ENCODE assay signal across 8 cellular contexts in the genomic region with DNA sequence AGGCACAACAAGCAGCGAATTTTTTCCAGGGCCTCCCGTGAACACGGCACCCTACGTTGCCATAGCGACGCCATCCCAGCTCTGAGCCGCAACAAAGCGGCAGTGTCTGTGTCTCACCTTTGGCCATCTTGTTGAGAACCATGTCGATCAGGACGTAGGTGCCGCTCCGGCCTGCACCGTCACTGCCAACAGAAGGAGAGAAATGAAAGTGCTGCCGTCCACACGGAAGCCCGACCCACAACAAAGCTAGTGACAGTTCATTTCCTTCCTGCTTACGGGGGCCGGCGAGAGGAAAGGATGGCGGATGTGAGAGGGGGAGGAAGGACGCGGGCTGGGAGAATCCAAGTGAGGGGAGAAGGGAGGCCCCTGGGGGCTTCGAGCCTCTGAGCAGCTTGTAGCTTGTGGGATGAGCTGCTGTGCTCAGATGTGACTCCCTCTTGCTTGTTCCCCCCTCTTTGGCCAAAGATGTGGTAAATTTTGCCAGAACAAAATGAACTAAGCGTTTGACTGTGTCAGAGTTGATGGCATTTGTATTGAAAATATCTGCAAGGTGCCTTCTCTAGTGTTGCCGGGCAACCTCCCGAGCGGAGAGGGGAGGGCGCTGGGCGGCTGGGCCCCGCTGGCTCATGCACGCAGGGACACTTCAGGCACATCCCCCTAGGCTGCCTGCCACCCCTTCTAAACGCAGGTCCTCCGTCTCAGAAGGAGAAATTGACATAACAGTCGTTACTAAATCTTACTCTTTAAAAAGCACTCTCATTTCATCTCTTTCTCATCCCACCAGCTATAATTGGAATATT.
DNase-seq lines count a peak whose midpoint lies in the region; ATAC-seq and TF ChIP-seq lines count a peak whose summit lies in the region.

No MANE protein-coding gene starts in this region.

- H3K9me3 ChIP-seq in parathyroid adenoma (ENCODE audit: control insufficient read depth, low read length) (no peaks in the 10 kb centered on the region), thyroid gland (no peaks in the 10 kb centered on the region)

- peak overlapping the region; percentile 70 for H2AFZ ChIP-seq in parathyroid adenoma

- intact Hi-C loops in head of caudate nucleus (cut with DNase I) (no loop called here), thyroid gland (cut with DNase I) (no loop called here)

- WGBS in thyroid gland, 2 donors, result 3 to 7% methylated on average over 33 to 34 of the region's 34 CpGs

- H3K27me3 ChIP-seq in parathyroid adenoma (ENCODE audit: control insufficient read depth, insufficient read depth, low read length) (no peaks in the 10 kb centered on the region), thyroid gland (no peaks in the 10 kb centered on the region)

- ATAC-seq in HG02763 (IDR thresholded peaks at IDR 0.05; ENCODE audit: unreplicated experiment) (peak; percentile 79), GM19328 (IDR thresholded peaks at IDR 0.05; ENCODE audit: unreplicated experiment) (no peak)

- H3K27ac ChIP-seq in parathyroid adenoma, result peak overlapping the region; percentile 16
- H3K27ac ChIP-seq in thyroid gland, result peak overlapping the region in 1 of 3 donors; percentile 44

- H3K9ac ChIP-seq in parathyroid adenoma, result no peak overlapping the region

- peak overlapping the region; percentile 65 for H3K4me2 ChIP-seq in parathyroid adenoma (ENCODE audit: low read length)

- H3K4me3 ChIP-seq in parathyroid adenoma (ENCODE audit: low read depth, low read length), result peak overlapping the region; percentile 62
- peak overlapping the region; percentile 33 to 85 (median 42) for H3K4me3 ChIP-seq in thyroid gland (replicated peaks in 1 of 3)

- no peak for TF ChIP-seq CTCF in parathyroid adenoma (IDR thresholded peaks at IDR 0.05)
- peak in 1 of 6 experiments; percentile 8 for TF ChIP-seq CTCF in thyroid gland (IDR thresholded peaks at IDR 0.05)

- TF ChIP-seq POLR2A in thyroid gland (IDR thresholded peaks at IDR 0.05), result peak in 1 of 2 donors; percentile 47

- H3K4me1 ChIP-seq in parathyroid adenoma (no peaks in the 10 kb centered on the region), thyroid gland (peaks cover 5 to 13% of the 10 kb centered on the region in 2 donors)

- DNase-seq in DMS153 treated with DMSO at 0.1 percent for 48 hours (lab: John Stamatoyannopoulos, UW; ENCODE audit: unreplicated experiment) (peak; percentile 46), NCI-H524 treated with DMSO at 0.1 percent for 48 hours (lab: John Stamatoyannopoulos, UW) (peak; percentile 43), head of caudate nucleus (peak; percentile 16 to 81 (median 62)), thyroid gland (peak; percentile 64 to 69)
- peak; percentile 17 for DNase-seq in activated gamma-delta T cell treated with anti-CD3 and anti-CD28 coated beads, Interleukin-2, amount 50 U/mL, for 16 hours (ENCODE audit: low read depth)

- no peaks in the 10 kb centered on the region for H3K79me2 ChIP-seq in parathyroid adenoma

- no peaks in the 10 kb centered on the region for H3K36me3 ChIP-seq in parathyroid adenoma (ENCODE audit: control insufficient read depth, insufficient read depth, low read length)
- H3K36me3 ChIP-seq in thyroid gland, result no peaks in the 10 kb centered on the region
